Comparison of ENCODE assay signal across 8 cellular contexts in genomic region chr13:51223284-51224270, GRCh38. TPM values are rescaled to one million over a fixed set of nuclear protein-coding genes. Genes with fewer than 3 reads are reported as not detected.
DNase-seq lines count a peak whose midpoint lies in the region; ATAC-seq and TF ChIP-seq lines count a peak whose summit lies in the region.

No MANE protein-coding gene starts in this region.

- H3K27me3 Mint-ChIP-seq in activated T-cell treated with anti-CD3 and anti-CD28 coated beads, Interleukin-2, amount 50 U/mL, for 4 hours (ENCODE audit: low read depth), result peaks cover 54% of the 10 kb centered on the region
- H3K27me3 Mint-ChIP-seq in dendritic cell treated with granulocyte-macrophage colony-stimulating factor and Interleukin-4, amounts not matched to agents 40 ng/mL and 50 ng/mL, for 4 days, result peaks cover 31% of the 10 kb centered on the region
- H3K27me3 Mint-ChIP-seq in mesothelial cell of epicardium (ENCODE audit: low read depth), result peaks cover 80% of the 10 kb centered on the region

- H3K27ac ChIP-seq in tibial artery, result peak overlapping the region in 1 of 2 donors; percentile 51

- peaks cover 0 to 4% (median 0%) of the 10 kb centered on the region in 3 donors for H3K36me3 ChIP-seq in tibial artery

- peaks cover 0 to 19% (median 7%) of the 10 kb centered on the region in 4 donors for H3K4me1 ChIP-seq in tibial artery

- H3K27me3 ChIP-seq in tibial artery, result no peaks in the 10 kb centered on the region

- no peak for TF ChIP-seq CTCF in mesothelial cell of epicardium (IDR thresholded peaks at IDR 0.05; ENCODE audit: unreplicated experiment)
- TF ChIP-seq CTCF in tibial artery (IDR thresholded peaks at IDR 0.05), result no peak

- no peak overlapping the region for H3K27ac Mint-ChIP-seq in dendritic cell treated with granulocyte-macrophage colony-stimulating factor and Interleukin-4, amounts not matched to agents 40 ng/mL and 50 ng/mL, for 4 days
- no peak overlapping the region for H3K27ac Mint-ChIP-seq in mesothelial cell of epicardium

- no peak for ATAC-seq in activated T-cell treated with anti-CD3 and anti-CD28 coated beads, Interleukin-2, amount 50 U/mL, for 4 hours

- no peaks in the 10 kb centered on the region for H3K36me3 Mint-ChIP-seq in activated T-cell treated with anti-CD3 and anti-CD28 coated beads, Interleukin-2, amount 50 U/mL, for 4 hours (ENCODE audit: insufficient read depth)
- H3K36me3 Mint-ChIP-seq in dendritic cell treated with granulocyte-macrophage colony-stimulating factor and Interleukin-4, amounts not matched to agents 40 ng/mL and 50 ng/mL, for 4 days (ENCODE audit: low read depth), result no peaks in the 10 kb centered on the region
- H3K36me3 Mint-ChIP-seq in mesothelial cell of epicardium, result no peaks in the 10 kb centered on the region

- no peaks in the 10 kb centered on the region for H3K9me3 Mint-ChIP-seq in activated T-cell treated with anti-CD3 and anti-CD28 coated beads, Interleukin-2, amount 50 U/mL, for 4 hours
- no peaks in the 10 kb centered on the region for H3K9me3 Mint-ChIP-seq in dendritic cell treated with granulocyte-macrophage colony-stimulating factor and Interleukin-4, amounts not matched to agents 40 ng/mL and 50 ng/mL, for 4 days
- H3K9me3 Mint-ChIP-seq in mesothelial cell of epicardium, result no peaks in the 10 kb centered on the region

- CTCF ChIA-PET in HEK293T (lab: Yijun Ruan, JAX), result interaction anchor here (0.6 to 1.4 kb wide), 5 partner anchors 17 to 112 kb away, joined by 3 to 12 read pairs (median 5); partner anchors contain the start of gene C13orf42

- POLR2A ChIA-PET in HEK293T (lab: Yijun Ruan, JAX), result no interaction called here

- H3K9me3 ChIP-seq in tibial artery, result no peaks in the 10 kb centered on the region

- peak overlapping the region; percentile 42 for H3K4me3 Mint-ChIP-seq in activated T-cell treated with anti-CD3 and anti-CD28 coated beads, Interleukin-2, amount 50 U/mL, for 4 hours
- H3K4me3 Mint-ChIP-seq in dendritic cell treated with granulocyte-macrophage colony-stimulating factor and Interleukin-4, amounts not matched to agents 40 ng/mL and 50 ng/mL, for 4 days, result peak overlapping the region; percentile 45
- H3K4me3 Mint-ChIP-seq in mesothelial cell of epicardium, result peak overlapping the region; percentile 65

- DNase-seq in activated T-cell treated with anti-CD3 and anti-CD28 coated beads, Interleukin-2, amount 50 U/mL, for 4 hours, result no peak
- no peak for DNase-seq in activated T-cell treated with anti-CD3 and anti-CD28 coated beads, Interleukin-2, amount 50 U/mL, for 48 hours
- DNase-seq in mesothelial cell of epicardium (ENCODE audit: low spot score in 2 of 2, unreplicated experiment in 2 of 2) (no peak), tibial artery (no peak), HEK293T (ENCODE audit: extremely low spot score) (no peak), inferior parietal cortex (ENCODE audit: extremely low spot score) (no peak), cortex of kidney (lab: John Stamatoyannopoulos, UW) (no peak)

- H3K4me3 ChIP-seq in tibial artery, result peak overlapping the region; percentile 90 to 93

- no peaks in the 10 kb centered on the region for H3K4me1 Mint-ChIP-seq in activated T-cell treated with anti-CD3 and anti-CD28 coated beads, Interleukin-2, amount 50 U/mL, for 4 hours (ENCODE audit: low read depth)
- peaks cover 14% of the 10 kb centered on the region for H3K4me1 Mint-ChIP-seq in dendritic cell treated with granulocyte-macrophage colony-stimulating factor and Interleukin-4, amounts not matched to agents 40 ng/mL and 50 ng/mL, for 4 days (ENCODE audit: low read depth)
- H3K4me1 Mint-ChIP-seq in mesothelial cell of epicardium, result peaks cover 7% of the 10 kb centered on the region

- intact Hi-C loops in dendritic cell treated with granulocyte-macrophage colony-stimulating factor and Interleukin-4, amounts not matched to agents 40 ng/mL and 50 ng/mL, for 4 days (cut with micrococcal nuclease), result loop anchor here (2.0 kb wide), 1 partner anchor 63 kb away; no protein-coding TSS in a partner anchor
- intact Hi-C loops in tibial artery (cut with DNase I; ENCODE audit: low total_unique reads), result loop anchor here (5.0 to 10.0 kb wide), 3 partner anchors 64 to 581 kb away; partner anchors contain the start of gene DHRS12

TF ChIP-seq in HEK293T, 16 proteins besides CTCF, POLR2A, EP300 and RAD21:
- TF ChIP-seq SUZ12 (IDR thresholded peaks at IDR 0.05) (no peak), HDGF (IDR thresholded peaks at IDR 0.05; ENCODE audit: borderline replicate concordance) (no peak), TARDBP (IDR thresholded peaks at IDR 0.05) (no peak), NFRKB (IDR thresholded peaks at IDR 0.05) (no peak), FOXK2 (IDR thresholded peaks at IDR 0.05) (no peak), ELF4 (IDR thresholded peaks at IDR 0.05) (no peak), SP1 (IDR thresholded peaks at IDR 0.05) (no peak), PKNOX1 (IDR thresholded peaks at IDR 0.05) (no peak)

RNA-seq across cellular contexts. Expression of gene FAM124A, which starts 1.4 kb away (rescaled TPM):
- under 1 TPM; 0.13 to 0.21 (median 0.14) TPM for total RNA-seq in activated T-cell treated with anti-CD3 and anti-CD28 coated beads, Interleukin-2, amount 50 U/mL, for 4 hours
- 0.66 to 0.91 TPM (median 0.78 TPM) in 3 replicates for total RNA-seq in mesothelial cell of epicardium
